In genomic region chr1:184892116-184892515, GRCh38 we compare ENCODE assay signal across 12 cellular contexts.
DNase-seq lines count a peak whose midpoint lies in the region; ATAC-seq and TF ChIP-seq lines count a peak whose summit lies in the region.
"Had no signal": no experiment of that assay in that cellular context is flagged by ENCODE, and none has a peak within 500 bp of the region (broad histone marks: within the 10 kb centered on the region; RNA-seq: fewer than 3 reads in every experiment).

No MANE protein-coding gene starts in this region.

- no peak overlapping the region for H3K4me3 ChIP-seq in ovary

- TF ChIP-seq POLR2A in ovary (IDR thresholded peaks at IDR 0.05): no peak

- H3K27ac ChIP-seq in ovary: no peak overlapping the region
- H3K27ac ChIP-seq: 22Rv1 had no signal

- no peak overlapping the region for H3K4me3 Mint-ChIP-seq in memory B cell
- H3K4me3 Mint-ChIP-seq: naive B cell had no signal

- no peak for TF ChIP-seq CTCF in ovary (IDR thresholded peaks at IDR 0.05)

- ATAC-seq in GM21717 (IDR thresholded peaks at IDR 0.05; ENCODE audit: unreplicated experiment) (peak; percentile 91), HG03521 (IDR thresholded peaks at IDR 0.05; ENCODE audit: unreplicated experiment) (peak; percentile 82), memory B cell (ENCODE audit: low read depth) (no peak), GM19467 (IDR thresholded peaks at IDR 0.05; ENCODE audit: unreplicated experiment) (no peak)

- DNase-seq in DMS53 (lab: John Stamatoyannopoulos, UW) (peak; percentile 6), DMS53 treated with DMSO at 0.1 percent for 48 hours (lab: John Stamatoyannopoulos, UW; ENCODE audit: unreplicated experiment) (no peak), memory B cell (ENCODE audit: low spot score in 2 of 2) (no peak), inferior parietal cortex (ENCODE audit: extremely low spot score) (no peak), ovary (no peak)
- DNase-seq: activated CD4-positive, alpha-beta T cell treated with anti-CD3 and anti-CD28 coated beads, Interleukin-2, amount 50 U/mL, for 4 hours; naive B cell; NCI-H2227 treated with DMSO at 0.1 percent for 48 hours had no signal

- peak overlapping the region; percentile 50 for H3K27ac Mint-ChIP-seq in memory B cell
- H3K27ac Mint-ChIP-seq: naive B cell had no signal

- no peaks in the 10 kb centered on the region for H3K9me3 ChIP-seq in ovary

- 93 to 96% (median 95%) methylated on average over 4 of the region's 4 CpGs for WGBS in ovary, 3 donors

- intact Hi-C loops in ovary (cut with DNase I): no loop called here

- H3K36me3 Mint-ChIP-seq in memory B cell: no peaks in the 10 kb centered on the region
- H3K36me3 Mint-ChIP-seq: naive B cell had no signal

- no peaks in the 10 kb centered on the region for H3K36me3 ChIP-seq in ovary

- no peaks in the 10 kb centered on the region for H3K4me1 ChIP-seq in ovary (ENCODE audit: insufficient read depth)

- no peak for TF ChIP-seq EP300 in ovary (IDR thresholded peaks at IDR 0.05)

- H3K4me1 Mint-ChIP-seq in memory B cell: peaks cover 13% of the 10 kb centered on the region
- H3K4me1 Mint-ChIP-seq: naive B cell had no signal

- no peaks in the 10 kb centered on the region for H3K9me3 Mint-ChIP-seq in memory B cell
- H3K9me3 Mint-ChIP-seq: naive B cell had no signal

- no peaks in the 10 kb centered on the region for H3K27me3 Mint-ChIP-seq in memory B cell
- H3K27me3 Mint-ChIP-seq: naive B cell had no signal

- no peaks in the 10 kb centered on the region for H3K27me3 ChIP-seq in ovary

Comparison
In these comparisons a context has a peak if more than half of its experiments do, and no peak if none do; other contexts are left out.
1. ATAC-seq: peak in GM21717 (single experiment) and HG03521 (single experiment); none in memory B cell (single experiment) and GM19467 (single experiment).